ENCODE assay signal across 9 cellular contexts in the genomic region with DNA sequence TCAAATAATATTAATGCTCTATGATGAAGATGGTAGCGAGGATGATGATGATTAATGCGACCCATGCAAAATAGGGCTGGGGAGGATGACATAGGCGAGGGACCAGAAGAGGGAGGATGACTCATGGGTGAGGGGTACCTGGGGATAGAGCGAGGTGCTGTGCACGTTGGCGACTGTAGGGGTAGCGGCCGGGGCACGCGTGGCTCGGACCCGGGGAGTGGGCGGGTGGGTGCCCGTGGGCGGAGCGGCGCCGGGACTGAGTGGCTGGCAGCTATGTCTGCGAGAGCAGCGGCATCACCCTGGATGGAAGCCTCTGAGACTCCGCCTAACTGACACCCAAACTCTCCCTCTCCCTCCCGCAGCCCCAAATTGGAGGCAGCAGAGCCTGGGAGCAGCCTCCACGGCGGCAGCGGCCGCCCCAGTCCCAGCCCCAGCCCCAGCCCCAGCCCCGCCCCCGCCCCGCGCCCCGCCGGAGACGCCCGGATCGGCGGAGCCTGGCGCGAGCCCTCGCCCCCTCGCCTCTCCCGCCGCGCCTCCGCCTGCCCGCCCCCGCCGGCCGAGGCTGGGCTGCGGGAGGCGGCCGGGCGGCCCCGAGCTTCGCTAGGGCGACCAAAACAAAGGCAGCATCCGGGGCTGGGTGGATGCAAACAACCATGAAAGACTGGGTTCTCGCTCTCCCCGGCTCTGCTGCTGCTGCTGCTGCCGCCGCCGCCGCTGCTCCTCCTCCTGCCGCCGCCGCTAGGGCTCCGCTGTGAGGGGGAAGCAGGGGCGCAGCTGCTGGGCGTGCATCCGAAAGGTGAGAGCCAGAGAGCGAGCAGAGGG. TPM values are rescaled to one million over a fixed set of nuclear protein-coding genes. Genes with fewer than 3 reads are reported as not detected.
DNase-seq lines count a peak whose midpoint lies in the region; ATAC-seq, FAIRE-seq and TF ChIP-seq lines count a peak whose summit lies in the region.
"Had no signal": no experiment of that assay in that cellular context is flagged by ENCODE, and none has a peak within 500 bp of the region (broad histone marks: within the 10 kb centered on the region; RNA-seq: fewer than 3 reads in every experiment).

A gene with protein sequence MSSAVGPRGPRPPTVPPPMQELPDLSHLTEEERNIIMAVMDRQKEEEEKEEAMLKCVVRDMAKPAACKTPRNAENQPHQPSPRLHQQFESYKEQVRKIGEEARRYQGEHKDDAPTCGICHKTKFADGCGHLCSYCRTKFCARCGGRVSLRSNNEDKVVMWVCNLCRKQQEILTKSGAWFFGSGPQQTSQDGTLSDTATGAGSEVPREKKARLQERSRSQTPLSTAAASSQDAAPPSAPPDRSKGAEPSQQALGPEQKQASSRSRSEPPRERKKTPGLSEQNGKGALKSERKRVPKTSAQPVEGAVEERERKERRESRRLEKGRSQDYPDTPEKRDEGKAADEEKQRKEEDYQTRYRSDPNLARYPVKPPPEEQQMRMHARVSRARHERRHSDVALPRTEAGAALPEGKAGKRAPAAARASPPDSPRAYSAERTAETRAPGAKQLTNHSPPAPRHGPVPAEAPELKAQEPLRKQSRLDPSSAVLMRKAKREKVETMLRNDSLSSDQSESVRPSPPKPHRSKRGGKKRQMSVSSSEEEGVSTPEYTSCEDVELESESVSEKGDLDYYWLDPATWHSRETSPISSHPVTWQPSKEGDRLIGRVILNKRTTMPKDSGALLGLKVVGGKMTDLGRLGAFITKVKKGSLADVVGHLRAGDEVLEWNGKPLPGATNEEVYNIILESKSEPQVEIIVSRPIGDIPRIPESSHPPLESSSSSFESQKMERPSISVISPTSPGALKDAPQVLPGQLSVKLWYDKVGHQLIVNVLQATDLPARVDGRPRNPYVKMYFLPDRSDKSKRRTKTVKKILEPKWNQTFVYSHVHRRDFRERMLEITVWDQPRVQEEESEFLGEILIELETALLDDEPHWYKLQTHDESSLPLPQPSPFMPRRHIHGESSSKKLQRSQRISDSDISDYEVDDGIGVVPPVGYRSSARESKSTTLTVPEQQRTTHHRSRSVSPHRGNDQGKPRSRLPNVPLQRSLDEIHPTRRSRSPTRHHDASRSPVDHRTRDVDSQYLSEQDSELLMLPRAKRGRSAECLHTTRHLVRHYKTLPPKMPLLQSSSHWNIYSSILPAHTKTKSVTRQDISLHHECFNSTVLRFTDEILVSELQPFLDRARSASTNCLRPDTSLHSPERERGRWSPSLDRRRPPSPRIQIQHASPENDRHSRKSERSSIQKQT (N-terminal part only) (plus strand): TSS at position 367 of the 822 bp plus-strand sequence. CDS start 474 bp downstream, outside the sequence.

- H3K27ac Mint-ChIP-seq in activated CD4-positive, alpha-beta T cell treated with anti-CD3 and anti-CD28 coated beads, Interleukin-2, amount 10 ng/mL, durations not matched to agents 24 days and 14 days, result no peak within 1 kb of the TSS
- peak within 1 kb of the TSS; percentile 2; the same call in 1 of the 2 replicates for H3K27ac Mint-ChIP-seq in HFFc6
- H3K27ac Mint-ChIP-seq in activated naive CD4-positive, alpha-beta T cell treated with anti-CD3 and anti-CD28 coated beads for 36 hours, result no peak within 1 kb of the TSS
- H3K27ac Mint-ChIP-seq: dendritic cell treated with granulocyte-macrophage colony-stimulating factor and Interleukin-4, amounts not matched to agents 40 ng/mL and 50 ng/mL, for 4 days had no signal

- TF ChIP-seq POLR2A in K562 (conservative IDR thresholded peaks at IDR 0.05) (no peak), right lobe of liver (IDR thresholded peaks at IDR 0.05) (no peak)

- H3K9me3 Mint-ChIP-seq in activated CD4-positive, alpha-beta T cell treated with anti-CD3 and anti-CD28 coated beads, Interleukin-2, amount 10 ng/mL, durations not matched to agents 24 days and 14 days, result no peaks in the 10 kb centered on the region
- H3K9me3 Mint-ChIP-seq in HFFc6, result no peaks in the 10 kb centered on the region
- no peaks in the 10 kb centered on the region for H3K9me3 Mint-ChIP-seq in activated naive CD4-positive, alpha-beta T cell treated with anti-CD3 and anti-CD28 coated beads for 36 hours
- H3K9me3 Mint-ChIP-seq: dendritic cell treated with granulocyte-macrophage colony-stimulating factor and Interleukin-4, amounts not matched to agents 40 ng/mL and 50 ng/mL, for 4 days had no signal

- TF ChIP-seq RAD21 in K562 (CRISPR knock-in tag; conservative IDR thresholded peaks at IDR 0.05 in 1 of 2, IDR thresholded peaks at IDR 0.05 in 1 of 2), result no peak

- WGBS in K562 (ENCODE audit: insufficient coverage, low coverage, missing lambda C conversion rate), result 4% methylated on average over 30 of the region's 70 CpGs
- 2% methylated on average over 24 of the region's 70 CpGs for WGBS in right lobe of liver (ENCODE audit: insufficient coverage, low coverage, low lambda C conversion rate, missing lambda C conversion rate)

- in situ Hi-C loops in K562 (cut with MboI), result no loop called here

- no peak for FAIRE-seq in K562 (lab: Jason Lieb, UNC)

- POLR2A ChIA-PET in K562 (lab: Yijun Ruan, JAX), result no interaction called here

- TF ChIP-seq EP300 in K562 (IDR thresholded peaks at IDR 0.05; ENCODE audit: low read length), result no peak

- no peaks in the 10 kb centered on the region; the same call in 1 of the 2 replicates for H4K20me1 ChIP-seq in K562 (replicated peaks; ENCODE audit: control insufficient read depth, insufficient read depth, low read length)

- H3K4me1 Mint-ChIP-seq in activated CD4-positive, alpha-beta T cell treated with anti-CD3 and anti-CD28 coated beads, Interleukin-2, amount 10 ng/mL, durations not matched to agents 24 days and 14 days, result peaks cover 2% of the 10 kb centered on the region
- peaks cover 17% of the 10 kb centered on the region for H3K4me1 Mint-ChIP-seq in HFFc6 (ENCODE audit: low read depth)
- peaks cover 3% of the 10 kb centered on the region for H3K4me1 Mint-ChIP-seq in activated naive CD4-positive, alpha-beta T cell treated with anti-CD3 and anti-CD28 coated beads for 36 hours (ENCODE audit: low read depth)

- H3K4me2 ChIP-seq in K562 (ENCODE audit: insufficient read depth, low read length), result no peak within 1 kb of the TSS

- no peak within 1 kb of the TSS for H2AFZ ChIP-seq in K562 (ENCODE audit: low read depth, low read length)

- peak within 1 kb of the TSS; percentile 49 for H3K4me3 Mint-ChIP-seq in activated CD4-positive, alpha-beta T cell treated with anti-CD3 and anti-CD28 coated beads, Interleukin-2, amount 10 ng/mL, durations not matched to agents 24 days and 14 days
- peak within 1 kb of the TSS; percentile 89 for H3K4me3 Mint-ChIP-seq in HFFc6
- no peak within 1 kb of the TSS for H3K4me3 Mint-ChIP-seq in activated naive CD4-positive, alpha-beta T cell treated with anti-CD3 and anti-CD28 coated beads for 36 hours
- H3K4me3 Mint-ChIP-seq: dendritic cell treated with granulocyte-macrophage colony-stimulating factor and Interleukin-4, amounts not matched to agents 40 ng/mL and 50 ng/mL, for 4 days had no signal

- TF ChIP-seq CTCF in HFFc6 (IDR thresholded peaks at IDR 0.05) (peak; percentile 49), K562 (IDR thresholded peaks at IDR 0.05 in 2 of 3, conservative IDR thresholded peaks at IDR 0.05 in 1 of 3; ENCODE audit: insufficient read depth in 2 of 3, low read depth in 1 of 3, low read length in 3 of 3) (no peak), right lobe of liver (IDR thresholded peaks at IDR 0.05) (no peak), upper lobe of right lung (IDR thresholded peaks at IDR 0.05) (peak; percentile 19)

- CTCF ChIA-PET in K562 (lab: Yijun Ruan, JAX; ENCODE audit: low intra/inter-chr PET ratio), result no interaction called here
- CTCF ChIA-PET in activated naive CD4-positive, alpha-beta T cell treated with anti-CD3 and anti-CD28 coated beads for 36 hours (lab: Charles Lee), result no interaction called here

- H3K9me3 ChIP-seq in K562 (replicated peaks; ENCODE audit: control insufficient read depth, insufficient read depth, low read depth, low read length), result no peaks in the 10 kb centered on the region
- no peaks in the 10 kb centered on the region for H3K9me3 ChIP-seq in right lobe of liver
- H3K9me3 ChIP-seq in upper lobe of right lung, result no peaks in the 10 kb centered on the region

- H3K79me2 ChIP-seq in K562 (ENCODE audit: control insufficient read depth, insufficient read depth, low read length), result no peaks in the 10 kb centered on the region

- no peak for DNase-seq in activated CD4-positive, alpha-beta T cell treated with anti-CD3 and anti-CD28 coated beads, Interleukin-2, amount 10 ng/mL, durations not matched to agents 24 days and 14 days
- DNase-seq in activated CD4-positive, alpha-beta T cell treated with anti-CD3 and anti-CD28 coated beads, Interleukin-2, amount 50 U/mL, for 48 hours, result no peak
- DNase-seq in HFFc6 (peak; percentile 11), NCI-H146 (lab: John Stamatoyannopoulos, UW) (peak; percentile 65), K562 (ENCODE audit: extremely low read depth in 1 of 4, low spot score in 3 of 4) (no peak), right lobe of liver (peak in 2 of 3 donors; percentile 19 to 47), upper lobe of right lung (peak; percentile 69)
- no peak for DNase-seq in activated naive CD4-positive, alpha-beta T cell treated with anti-CD3 and anti-CD28 coated beads for 36 hours

- no peak within 1 kb of the TSS for H3K27ac ChIP-seq in K562 (ENCODE audit: extremely low read depth, low read depth, low read length)
- H3K27ac ChIP-seq in right lobe of liver, result no peak within 1 kb of the TSS
- H3K27ac ChIP-seq in upper lobe of right lung, result no peak within 1 kb of the TSS

- peak; percentile 42; the same call in 1 of the 3 replicates for ATAC-seq in K562
- peak in 1 of 4 donors; percentile 29 for ATAC-seq in right lobe of liver
- peak; percentile 63 for ATAC-seq in upper lobe of right lung

- H3K9me1 ChIP-seq in K562 (ENCODE audit: control insufficient read depth, insufficient read depth, low read length), result no peaks in the 10 kb centered on the region

- H3K9ac ChIP-seq in K562 (ENCODE audit: insufficient read depth in 1 of 2, low read depth in 2 of 2, low read length in 2 of 2), result no peak within 1 kb of the TSS

- H3K36me3 Mint-ChIP-seq in activated CD4-positive, alpha-beta T cell treated with anti-CD3 and anti-CD28 coated beads, Interleukin-2, amount 10 ng/mL, durations not matched to agents 24 days and 14 days (ENCODE audit: low read depth), result no peaks in the 10 kb centered on the region
- no peaks in the 10 kb centered on the region for H3K36me3 Mint-ChIP-seq in HFFc6 (ENCODE audit: low read depth)
- peaks cover 1% of the 10 kb centered on the region for H3K36me3 Mint-ChIP-seq in activated naive CD4-positive, alpha-beta T cell treated with anti-CD3 and anti-CD28 coated beads for 36 hours (ENCODE audit: low read depth)

- H3K36me3 ChIP-seq in K562 (ENCODE audit: control insufficient read depth, insufficient read depth, low read length) (no peaks in the 10 kb centered on the region), right lobe of liver (no peaks in the 10 kb centered on the region), upper lobe of right lung (no peaks in the 10 kb centered on the region)

- intact Hi-C loops in activated CD4-positive, alpha-beta T cell treated with anti-CD3 and anti-CD28 coated beads, Interleukin-2, amount 10 ng/mL, durations not matched to agents 24 days and 14 days (cut with micrococcal nuclease), result no loop called here
- intact Hi-C loops in K562 (cut with micrococcal nuclease), result no loop called here
- intact Hi-C loops in right lobe of liver (cut with DNase I), result no loop called here
- intact Hi-C loops in upper lobe of right lung (cut with DNase I), result no loop called here
- intact Hi-C loops in activated naive CD4-positive, alpha-beta T cell treated with anti-CD3 and anti-CD28 coated beads for 36 hours (cut with micrococcal nuclease), result no loop called here

- no peak within 1 kb of the TSS for H3K4me3 ChIP-seq in K562
- peak within 1 kb of the TSS in 1 of 3 donors; percentile 16 for H3K4me3 ChIP-seq in right lobe of liver
- peak within 1 kb of the TSS; percentile 45 for H3K4me3 ChIP-seq in upper lobe of right lung

- BruUV-seq in K562 (replicated peaks; lab: Mats Ljungman, UMichigan), result no TSS peak

- H3K27me3 ChIP-seq in K562 (ENCODE audit: control insufficient read depth in 2 of 2, insufficient read depth in 2 of 2, low read length in 2 of 2) (no peaks in the 10 kb centered on the region), right lobe of liver (no peaks in the 10 kb centered on the region), upper lobe of right lung (peaks cover 10% of the 10 kb centered on the region)

- 0 out of 5 replicates have a peak, but pooled peaks cover 0 to 3% of the 10 kb centered on the region in 2 experiments for H3K4me1 ChIP-seq in K562 (replicated peaks in 1 of 2; ENCODE audit: control insufficient read depth in 2 of 2, insufficient read depth in 2 of 2, low read length in 2 of 2)
- H3K4me1 ChIP-seq in right lobe of liver, result no peaks in the 10 kb centered on the region
- no peaks in the 10 kb centered on the region for H3K4me1 ChIP-seq in upper lobe of right lung

- peaks cover 32% of the 10 kb centered on the region for H3K27me3 Mint-ChIP-seq in activated CD4-positive, alpha-beta T cell treated with anti-CD3 and anti-CD28 coated beads, Interleukin-2, amount 10 ng/mL, durations not matched to agents 24 days and 14 days
- peaks cover 4% of the 10 kb centered on the region for H3K27me3 Mint-ChIP-seq in HFFc6 (ENCODE audit: insufficient read depth)
- peaks cover 50% of the 10 kb centered on the region for H3K27me3 Mint-ChIP-seq in activated naive CD4-positive, alpha-beta T cell treated with anti-CD3 and anti-CD28 coated beads for 36 hours (ENCODE audit: low read depth)

RNA-seq across cellular contexts. Expression of the gene that starts here (rescaled TPM):
- total RNA-seq in activated CD4-positive, alpha-beta T cell treated with anti-CD3 and anti-CD28 coated beads, Interleukin-2, amount 10 ng/mL, durations not matched to agents 24 days and 14 days, result not detected in 2 replicates
- 1 to 10 TPM; 1.5 to 2.5 (median 2.2) TPM for total RNA-seq in HFFc6 (2021; fragmentation: NEBNext Ultra II Directional; extraction: Animal tissue kit (Norgen Biotek cat#: 25700))
- not detected in 2 replicates for total RNA-seq in K562 (2011; cell fraction: chromatin; rRNA removed; ENCODE audit: low replicate concordance)
- total RNA-seq in K562 (2011; cell fraction: nucleolus; rRNA removed), result not detected in 2 replicates
- not detected in 2 replicates for total RNA-seq in K562 (2011; cell fraction: nucleoplasm; rRNA removed)
- total RNA-seq in K562 (2014; rRNA removed) (not detected in 2 replicates), K562 (2014; rRNA removed; fragmentation: Illumina TruSeq; extraction: Trizol) (not detected in 2 replicates), K562 (2015; rRNA removed; fragmentation: Illumina TruSeq; extraction: Trizol) (not detected in 2 replicates), K562 (2021) (not detected in 2 replicates), right lobe of liver (under 1 TPM in 2 of 6 experiments, not detected in 4; 0.09 to 0.69 TPM), upper lobe of right lung (3.9 TPM)
- polyA plus RNA-seq in K562 (2011; rRNA removed) (not detected in 2 replicates), K562 (2014; fragmentation: Illumina TruSeq; extraction: Trizol) (not detected in 2 replicates), K562 (2014; fragmentation: Nextera tagmentation; extraction: Ambion mirVana) (not detected), K562 (2014; rRNA removed) (not detected in 2 replicates)
- polyA plus RNA-seq in K562 (2011; cell fraction: cytosol; rRNA removed), result not detected in 2 replicates
- not detected in 2 replicates for polyA plus RNA-seq in K562 (2011; cell fraction: nucleus; rRNA removed)
- 0.01 TPM in 1 of 2 replicates, not detected in the other for polyA plus RNA-seq in K562 (2012)
- polyA minus RNA-seq in K562 (2011; rRNA and poly(A)+ RNA removed), result not detected in 2 replicates
- polyA minus RNA-seq in K562 (2011; cell fraction: cytosol; rRNA and poly(A)+ RNA removed), result not detected in 2 replicates
- polyA minus RNA-seq in K562 (2011; cell fraction: nucleus; rRNA and poly(A)+ RNA removed), result not detected in 2 replicates
- total RNA-seq in activated naive CD4-positive, alpha-beta T cell treated with anti-CD3 and anti-CD28 coated beads for 36 hours, result not detected

Comparison
In these comparisons a context has a peak if more than half of its experiments do, and no peak if none do; other contexts are left out.
1. Peak in ATAC-seq in K562; RNA of the gene not detected or under 1 TPM.
2. Peak in DNase-seq in right lobe of liver; RNA of the gene not detected or under 1 TPM.
3. DNase-seq: peak in HFFc6 (single experiment), NCI-H146 (single experiment) and upper lobe of right lung (single experiment); none in activated CD4-positive, alpha-beta T cell treated with anti-CD3 and anti-CD28 coated beads, Interleukin-2, amount 10 ng/mL, durations not matched to agents 24 days and 14 days (single experiment), activated CD4-positive, alpha-beta T cell treated with anti-CD3 and anti-CD28 coated beads, Interleukin-2, amount 50 U/mL, for 48 hours (0 of 2), K562 (0 of 4) and activated naive CD4-positive, alpha-beta T cell treated with anti-CD3 and anti-CD28 coated beads for 36 hours (single experiment).
4. CTCF ChIP-seq: peak in HFFc6 (single experiment) and upper lobe of right lung (single experiment); none in K562 (0 of 3) and right lobe of liver (0 of 4).